Comparison of ENCODE assay signal across 1 cellular context in genomic region chr17:72349508-72350472, GRCh38.
TF ChIP-seq lines count a peak whose summit lies in the region.

No MANE protein-coding gene starts in this region.

TF ChIP-seq in IMR-90, 13 proteins besides CTCF, POLR2A, EP300 and RAD21 (continued from another document):
- no peak for TF ChIP-seq USF2 (IDR thresholded peaks at IDR 0.05; ENCODE audit: low read depth, low read length)
- no peak for TF ChIP-seq MAZ (IDR thresholded peaks at IDR 0.05; ENCODE audit: borderline replicate concordance, low read depth, low read length)
- no peak for TF ChIP-seq BHLHE40 (IDR thresholded peaks at IDR 0.05; ENCODE audit: low read depth, low read length)
- no peak for TF ChIP-seq RFX5 (IDR thresholded peaks at IDR 0.05; ENCODE audit: low read depth, low read length)
- TF ChIP-seq MXI1 (IDR thresholded peaks at IDR 0.05; ENCODE audit: borderline replicate concordance, low read depth, low read length), result no peak
- TF ChIP-seq ELK1 (IDR thresholded peaks at IDR 0.05; ENCODE audit: borderline replicate concordance, low read depth, low read length), result no peak
